In the genomic region with DNA sequence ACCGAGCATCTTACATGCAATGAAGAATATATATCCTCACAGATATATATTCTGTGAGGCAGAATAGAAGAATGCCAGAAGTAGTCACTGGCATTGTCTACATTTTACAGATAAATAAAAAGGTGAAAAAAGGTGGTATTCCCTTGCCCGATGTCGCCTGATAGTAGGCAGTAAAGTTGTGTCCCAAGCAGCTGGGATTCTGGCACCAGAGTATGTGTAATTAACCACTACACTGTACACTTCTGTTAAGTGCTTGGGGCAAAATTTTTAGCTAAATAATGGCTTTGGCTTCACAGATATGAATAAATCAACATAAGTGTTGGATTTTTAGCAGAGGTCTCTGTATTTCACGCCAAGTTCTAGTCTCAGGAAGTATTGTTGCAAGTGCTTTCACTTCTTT, we compare ENCODE assay signal across 28 cellular contexts. TPM values are rescaled to one million over a fixed set of nuclear protein-coding genes. Genes with fewer than 3 reads are reported as not detected.
A peak's percentile ranks its signal among the peaks of the same experiment; 100 is the strongest.
DNase-seq lines count a peak whose midpoint lies in the region; ATAC-seq and TF ChIP-seq lines count a peak whose summit lies in the region.
"Had no signal": no experiment of that assay in that cellular context is flagged by ENCODE, and none has a peak within 500 bp of the region (broad histone marks: within the 10 kb centered on the region; RNA-seq: fewer than 3 reads in every experiment).

No MANE protein-coding gene starts in this region.

- no peak overlapping the region for H3K4me3 ChIP-seq in Caco-2 (ENCODE audit: low read depth, low read length)
- H3K4me3 ChIP-seq in psoas muscle, result no peak overlapping the region
- H3K4me3 ChIP-seq in ovary, result no peak overlapping the region
- no peak overlapping the region for H3K4me3 ChIP-seq in WERI-Rb-1 (ENCODE audit: low read depth, low read length)
- H3K4me3 ChIP-seq: tibial nerve had no signal

- no peak for DNase-seq in Caco-2
- DNase-seq in NCI-H1105 treated with DMSO at 0.1 percent for 48 hours (lab: John Stamatoyannopoulos, UW), result peak; percentile 51
- DNase-seq in epithelial cell of prostate (ENCODE audit: low read depth, low spot score), result no peak
- DNase-seq in psoas muscle, result no peak
- DNase-seq in ovary, result no peak
- no peak for DNase-seq in WERI-Rb-1
- DNase-seq in NCI-H345 (lab: John Stamatoyannopoulos, UW), result no peak
- no peak for DNase-seq in activated CD4-positive, alpha-beta T cell treated with anti-CD3 and anti-CD28 coated beads for 36 hours
- DNase-seq: activated CD4-positive, alpha-beta T cell treated with anti-CD3 and anti-CD28 coated beads for 1 hour; activated CD8-positive, alpha-beta T cell treated with anti-CD3 and anti-CD28 coated beads, Interleukin-2, amount 10 ng/mL, durations not matched to agents 7 days and 5 days; activated naive CD4-positive, alpha-beta T cell treated with anti-CD3 and anti-CD28 coated beads, Interleukin-2, amount 10 ng/mL, durations not matched to agents 7 days and 5 days; amniotic stem cell; BE2C; DMS153; immature natural killer cell; mesendoderm; NCI-H1436 treated with DMSO at 0.1 percent for 48 hours; posterior cingulate gyrus; right cardiac atrium; Right ventricle myocardium superior; stimulated activated CD4-positive, alpha-beta T cell treated with anti-CD3 and anti-CD28 coated beads, Interleukin-4, amount 100 ng/mL, for 24 hours; T-helper 17 cell had no signal

- H3K4me3 Mint-ChIP-seq in Caco-2 (ENCODE audit: unreplicated experiment), result no peak overlapping the region
- H3K4me3 Mint-ChIP-seq in activated CD4-positive, alpha-beta T cell treated with anti-CD3 and anti-CD28 coated beads for 36 hours, result no peak overlapping the region
- H3K4me3 Mint-ChIP-seq: activated CD8-positive, alpha-beta T cell treated with anti-CD3 and anti-CD28 coated beads, Interleukin-2, amount 10 ng/mL, durations not matched to agents 7 days and 5 days; activated naive CD4-positive, alpha-beta T cell treated with anti-CD3 and anti-CD28 coated beads, Interleukin-2, amount 10 ng/mL, durations not matched to agents 7 days and 5 days; activated T-helper 17 cell treated with anti-CD3 and anti-CD28 coated beads, Interleukin-2, amount 50 U/mL, for 72 hours; immature natural killer cell; T-helper 17 cell had no signal

- 89 to 93% (median 91%) methylated on average over 4 of the region's 4 CpGs for WGBS in psoas muscle, 3 donors
- WGBS in ovary, 3 donors, result 80 to 90% (median 81%) methylated on average over 4 of the region's 4 CpGs

- no peaks in the 10 kb centered on the region for H3K27me3 Mint-ChIP-seq in Caco-2 (ENCODE audit: insufficient read depth, unreplicated experiment)
- peaks cover 31% of the 10 kb centered on the region for H3K27me3 Mint-ChIP-seq in activated CD4-positive, alpha-beta T cell treated with anti-CD3 and anti-CD28 coated beads for 36 hours

- no peak for ATAC-seq in psoas muscle
- ATAC-seq in activated CD4-positive, alpha-beta T cell treated with anti-CD3 and anti-CD28 coated beads for 36 hours, result no peak
- ATAC-seq: activated CD8-positive, alpha-beta T cell treated with anti-CD3 and anti-CD28 coated beads, Interleukin-2, amount 10 ng/mL, durations not matched to agents 7 days and 5 days; activated T-helper 17 cell treated with anti-CD3 and anti-CD28 coated beads, Interleukin-2, amount 50 U/mL, for 72 hours; T-helper 17 cell had no signal

- intact Hi-C loops in Caco-2 (cut with micrococcal nuclease; ENCODE audit: unreplicated experiment), result no loop called here
- intact Hi-C loops in psoas muscle (cut with DNase I), result no loop called here
- intact Hi-C loops in ovary (cut with DNase I), result no loop called here
- intact Hi-C loops in activated CD4-positive, alpha-beta T cell treated with anti-CD3 and anti-CD28 coated beads for 36 hours (cut with DNase I, micrococcal nuclease), result no loop called here

- H3K27ac ChIP-seq in epithelial cell of prostate (peak overlapping the region; percentile 99), psoas muscle (peak overlapping the region; percentile 58), ovary (no peak overlapping the region), WERI-Rb-1 (no peak overlapping the region)
- H3K27ac ChIP-seq: brain microvascular endothelial cell, tibial nerve had no signal

- TF ChIP-seq EP300 in ovary (IDR thresholded peaks at IDR 0.05), result no peak

- H3K36me3 ChIP-seq in Caco-2 (ENCODE audit: control insufficient read depth, insufficient read depth, low read length) (no peaks in the 10 kb centered on the region), psoas muscle (ENCODE audit: insufficient read depth in 1 of 2, low read depth in 1 of 2) (no peaks in the 10 kb centered on the region), ovary (no peaks in the 10 kb centered on the region), WERI-Rb-1 (no peaks in the 10 kb centered on the region)
- H3K36me3 ChIP-seq: BE2C, brain microvascular endothelial cell, tibial nerve had no signal

- H3K9me3 ChIP-seq in Caco-2 (no peaks in the 10 kb centered on the region), psoas muscle (no peaks in the 10 kb centered on the region), ovary (no peaks in the 10 kb centered on the region), WERI-Rb-1 (ENCODE audit: severe bottlenecking) (no peaks in the 10 kb centered on the region)
- H3K9me3 ChIP-seq: BE2C, tibial nerve had no signal

- peak overlapping the region; percentile 91 for H3K27ac Mint-ChIP-seq in Caco-2 (ENCODE audit: unreplicated experiment)
- H3K27ac Mint-ChIP-seq in activated CD4-positive, alpha-beta T cell treated with anti-CD3 and anti-CD28 coated beads for 36 hours, result no peak overlapping the region
- H3K27ac Mint-ChIP-seq: activated CD8-positive, alpha-beta T cell treated with anti-CD3 and anti-CD28 coated beads, Interleukin-2, amount 10 ng/mL, durations not matched to agents 7 days and 5 days; activated naive CD4-positive, alpha-beta T cell treated with anti-CD3 and anti-CD28 coated beads, Interleukin-2, amount 10 ng/mL, durations not matched to agents 7 days and 5 days; activated T-helper 17 cell treated with anti-CD3 and anti-CD28 coated beads, Interleukin-2, amount 50 U/mL, for 72 hours; immature natural killer cell; T-helper 17 cell had no signal

- POLR2A ChIA-PET in Caco-2 (lab: Charles Lee), result no interaction called here
- POLR2A ChIA-PET in activated CD4-positive, alpha-beta T cell treated with anti-CD3 and anti-CD28 coated beads for 36 hours (lab: Charles Lee), result no interaction called here

- BruUV-seq in Caco-2 (replicated peaks; lab: Mats Ljungman, UMichigan), result no TSS peak

- no peak for TF ChIP-seq CTCF in Caco-2 (IDR thresholded peaks at IDR 0.05; ENCODE audit: insufficient read depth in 1 of 2, low read depth in 1 of 2, low read length in 1 of 2, severe bottlenecking in 1 of 2, unreplicated experiment in 1 of 2)
- no peak for TF ChIP-seq CTCF in psoas muscle (IDR thresholded peaks at IDR 0.05)
- TF ChIP-seq CTCF in ovary (IDR thresholded peaks at IDR 0.05), result no peak
- TF ChIP-seq CTCF in WERI-Rb-1 (IDR thresholded peaks at IDR 0.05; ENCODE audit: low read depth, low read length), result no peak

- peaks cover 5% of the 10 kb centered on the region for H3K9me3 Mint-ChIP-seq in Caco-2 (ENCODE audit: unreplicated experiment)
- H3K9me3 Mint-ChIP-seq in activated CD4-positive, alpha-beta T cell treated with anti-CD3 and anti-CD28 coated beads for 36 hours (ENCODE audit: low read depth), result no peaks in the 10 kb centered on the region
- H3K9me3 Mint-ChIP-seq: activated naive CD4-positive, alpha-beta T cell treated with anti-CD3 and anti-CD28 coated beads, Interleukin-2, amount 10 ng/mL, durations not matched to agents 7 days and 5 days had no signal

- H3K27me3 ChIP-seq in Caco-2 (replicated peaks; ENCODE audit: control insufficient read depth, insufficient read depth, low read length) (no peaks in the 10 kb centered on the region), psoas muscle (ENCODE audit: insufficient read depth in 3 of 3, low read length in 2 of 3) (no peaks in the 10 kb centered on the region), ovary (no peaks in the 10 kb centered on the region), WERI-Rb-1 (ENCODE audit: insufficient read depth, low read depth, severe bottlenecking) (no peaks in the 10 kb centered on the region)
- H3K27me3 ChIP-seq: brain microvascular endothelial cell, tibial nerve had no signal

- peaks cover 7% of the 10 kb centered on the region for H3K4me1 Mint-ChIP-seq in Caco-2 (ENCODE audit: low read depth, unreplicated experiment)
- H3K4me1 Mint-ChIP-seq in activated CD4-positive, alpha-beta T cell treated with anti-CD3 and anti-CD28 coated beads for 36 hours, result no peaks in the 10 kb centered on the region
- H3K4me1 Mint-ChIP-seq: activated naive CD4-positive, alpha-beta T cell treated with anti-CD3 and anti-CD28 coated beads, Interleukin-2, amount 10 ng/mL, durations not matched to agents 7 days and 5 days; activated T-helper 17 cell treated with anti-CD3 and anti-CD28 coated beads, Interleukin-2, amount 50 U/mL, for 72 hours; immature natural killer cell; T-helper 17 cell had no signal

- H3K36me3 Mint-ChIP-seq in Caco-2 (ENCODE audit: insufficient read depth, unreplicated experiment), result no peaks in the 10 kb centered on the region
- H3K36me3 Mint-ChIP-seq in activated CD4-positive, alpha-beta T cell treated with anti-CD3 and anti-CD28 coated beads for 36 hours (ENCODE audit: low read depth), result no peaks in the 10 kb centered on the region
- H3K36me3 Mint-ChIP-seq: activated naive CD4-positive, alpha-beta T cell treated with anti-CD3 and anti-CD28 coated beads, Interleukin-2, amount 10 ng/mL, durations not matched to agents 7 days and 5 days had no signal

- H3K4me1 ChIP-seq in Caco-2, result peaks cover 17% of the 10 kb centered on the region; the same call in 1 of the 2 replicates
- peaks cover 15% of the 10 kb centered on the region for H3K4me1 ChIP-seq in psoas muscle
- no peaks in the 10 kb centered on the region for H3K4me1 ChIP-seq in ovary (ENCODE audit: insufficient read depth)
- H3K4me1 ChIP-seq: BE2C, tibial nerve had no signal

- CTCF ChIA-PET in Caco-2 (lab: Charles Lee), result interaction anchor here (1.6 to 1.9 kb wide), 2 partner anchors 10 to 199 kb away, joined by 5 to 6 read pairs; no protein-coding TSS in a partner anchor
- CTCF ChIA-PET in activated CD4-positive, alpha-beta T cell treated with anti-CD3 and anti-CD28 coated beads for 36 hours (lab: Charles Lee), result no interaction called here

- TF ChIP-seq POLR2A in ovary (IDR thresholded peaks at IDR 0.05), result no peak

RNA-seq across cellular contexts. Expression of a gene that starts 13.3 kb away (rescaled TPM):
- total RNA-seq in Caco-2 (2022), result 0.18 TPM in 1 of 2 replicates, not detected in the other
- total RNA-seq in psoas muscle, result 100 to 1,000 TPM in 2 of 4 donors, 10 to 100 TPM in 2; 56.4 to 271 (median 148) TPM
- polyA plus RNA-seq in psoas muscle, result 10 to 100 TPM; 68.3 to 85.0 (median 84.0) TPM
- total RNA-seq in ovary, result 1 to 10 TPM in 6 of 7 donors, under 1 TPM in 1; 0.36 to 6.2 (median 1.9) TPM
- polyA plus RNA-seq in ovary, result 10 to 100 TPM in 1 of 2 donors, 1 to 10 TPM in 1; 5.0 to 43.0 TPM
- total RNA-seq in activated CD4-positive, alpha-beta T cell treated with anti-CD3 and anti-CD28 coated beads for 36 hours, result not detected
- total RNA-seq: activated CD8-positive, alpha-beta T cell treated with anti-CD3 and anti-CD28 coated beads, Interleukin-2, amount 10 ng/mL, durations not matched to agents 7 days and 5 days; activated T-helper 17 cell treated with anti-CD3 and anti-CD28 coated beads, Interleukin-2, amount 50 U/mL, for 72 hours; dermis microvascular lymphatic vessel endothelial cell; fibroblast of lung; NCI-H460; T-helper 17 cell had no signal
- polyA plus RNA-seq: immature natural killer cell had no signal

RNA-seq across cellular contexts. Expression of a gene that starts 59.1 kb away (rescaled TPM):
- total RNA-seq in Caco-2 (2022), result not detected in 2 replicates
- not detected for total RNA-seq in psoas muscle
- not detected for polyA plus RNA-seq in psoas muscle
- total RNA-seq in ovary, result not detected
- polyA plus RNA-seq in ovary, result not detected
- not detected for total RNA-seq in activated CD4-positive, alpha-beta T cell treated with anti-CD3 and anti-CD28 coated beads for 36 hours
- total RNA-seq: activated CD8-positive, alpha-beta T cell treated with anti-CD3 and anti-CD28 coated beads, Interleukin-2, amount 10 ng/mL, durations not matched to agents 7 days and 5 days; activated T-helper 17 cell treated with anti-CD3 and anti-CD28 coated beads, Interleukin-2, amount 50 U/mL, for 72 hours; dermis microvascular lymphatic vessel endothelial cell; fibroblast of lung; right cardiac atrium; Right ventricle myocardium superior; T-helper 17 cell had no signal
- polyA plus RNA-seq: fibroblast of lung, immature natural killer cell, right cardiac atrium had no signal

Comparison
In these comparisons a context has a peak if more than half of its experiments do, and no peak if none do; other contexts are left out.
1. H3K27ac ChIP-seq: peak in epithelial cell of prostate (single experiment) and psoas muscle (single experiment); none in ovary (0 of 2) and WERI-Rb-1 (single experiment).
2. RNA of a gene that starts 13.3 kb away (total RNA-seq): 56.4 to 271 TPM in psoas muscle; 0.36 to 6.2 TPM in ovary, 0.18 TPM in Caco-2 and not detected in activated CD4-positive, alpha-beta T cell treated with anti-CD3 and anti-CD28 coated beads for 36 hours; every median in the first group is over 4 times any median in the second.